In the genomic region with DNA sequence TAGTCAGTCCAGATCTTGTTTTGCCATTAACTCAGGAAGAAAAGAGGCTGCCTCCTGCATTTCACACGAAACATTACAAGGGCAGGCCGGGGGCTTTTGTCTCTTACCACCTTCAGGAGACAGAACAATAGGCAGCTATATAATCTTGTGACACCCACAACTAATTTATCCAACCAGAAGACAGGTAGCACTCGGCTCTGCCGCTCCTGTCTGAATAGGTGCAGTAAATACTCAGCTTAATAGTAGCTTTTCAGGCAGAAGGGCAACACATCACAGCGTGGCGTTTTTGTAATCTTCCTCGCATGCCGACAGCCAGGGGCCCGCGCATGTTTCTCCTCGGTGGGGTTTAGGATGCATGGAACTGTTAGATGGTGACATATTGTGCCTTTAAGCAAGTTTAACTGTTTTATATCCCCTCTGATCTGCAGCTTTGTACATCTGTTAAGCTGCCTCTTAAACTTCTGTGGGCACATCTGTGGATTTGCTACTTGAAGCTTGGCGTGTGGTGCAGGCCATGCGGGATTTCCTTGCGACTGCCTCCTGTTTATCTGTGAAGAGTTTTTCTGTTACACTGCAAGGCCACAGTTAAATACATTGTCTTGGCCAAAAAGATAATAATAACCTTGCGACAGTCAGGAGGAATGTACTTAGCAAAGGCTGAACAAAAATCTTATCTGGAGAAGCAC, we compare ENCODE assay signal across 1 cellular context.
TF ChIP-seq lines count a peak whose summit lies in the region.

No MANE protein-coding gene starts in this region.

TF ChIP-seq in WTC11, 78 proteins besides CTCF, POLR2A, EP300 and RAD21 (continued from another document):
- TF ChIP-seq, protein P1, sequence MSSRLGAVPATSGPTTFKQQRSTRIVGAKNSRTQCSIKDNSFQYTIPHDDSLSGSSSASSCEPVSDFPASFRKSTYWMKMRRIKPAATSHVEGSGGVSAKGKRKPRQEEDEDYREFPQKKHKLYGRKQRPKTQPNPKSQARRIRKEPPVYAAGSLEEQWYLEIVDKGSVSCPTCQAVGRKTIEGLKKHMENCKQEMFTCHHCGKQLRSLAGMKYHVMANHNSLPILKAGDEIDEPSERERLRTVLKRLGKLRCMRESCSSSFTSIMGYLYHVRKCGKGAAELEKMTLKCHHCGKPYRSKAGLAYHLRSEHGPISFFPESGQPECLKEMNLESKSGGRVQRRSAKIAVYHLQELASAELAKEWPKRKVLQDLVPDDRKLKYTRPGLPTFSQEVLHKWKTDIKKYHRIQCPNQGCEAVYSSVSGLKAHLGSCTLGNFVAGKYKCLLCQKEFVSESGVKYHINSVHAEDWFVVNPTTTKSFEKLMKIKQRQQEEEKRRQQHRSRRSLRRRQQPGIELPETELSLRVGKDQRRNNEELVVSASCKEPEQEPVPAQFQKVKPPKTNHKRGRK (CRISPR knock-in tag; IDR thresholded peaks at IDR 0.05; ENCODE audit: borderline replicate concordance) = no peak
- TF ChIP-seq NFATC4 (CRISPR knock-in tag; IDR thresholded peaks at IDR 0.05) (no peak), ETV6 (CRISPR knock-in tag; IDR thresholded peaks at IDR 0.05) (no peak), RELA (CRISPR knock-in tag; IDR thresholded peaks at IDR 0.05; ENCODE audit: borderline replicate concordance) (no peak), IRF2 (CRISPR knock-in tag; IDR thresholded peaks at IDR 0.05; ENCODE audit: borderline replicate concordance, low read depth) (no peak), ZBTB21 (CRISPR knock-in tag; IDR thresholded peaks at IDR 0.05; ENCODE audit: borderline replicate concordance) (no peak), ZNF671 (CRISPR knock-in tag; IDR thresholded peaks at IDR 0.05) (no peak)
- TF ChIP-seq, protein P2, sequence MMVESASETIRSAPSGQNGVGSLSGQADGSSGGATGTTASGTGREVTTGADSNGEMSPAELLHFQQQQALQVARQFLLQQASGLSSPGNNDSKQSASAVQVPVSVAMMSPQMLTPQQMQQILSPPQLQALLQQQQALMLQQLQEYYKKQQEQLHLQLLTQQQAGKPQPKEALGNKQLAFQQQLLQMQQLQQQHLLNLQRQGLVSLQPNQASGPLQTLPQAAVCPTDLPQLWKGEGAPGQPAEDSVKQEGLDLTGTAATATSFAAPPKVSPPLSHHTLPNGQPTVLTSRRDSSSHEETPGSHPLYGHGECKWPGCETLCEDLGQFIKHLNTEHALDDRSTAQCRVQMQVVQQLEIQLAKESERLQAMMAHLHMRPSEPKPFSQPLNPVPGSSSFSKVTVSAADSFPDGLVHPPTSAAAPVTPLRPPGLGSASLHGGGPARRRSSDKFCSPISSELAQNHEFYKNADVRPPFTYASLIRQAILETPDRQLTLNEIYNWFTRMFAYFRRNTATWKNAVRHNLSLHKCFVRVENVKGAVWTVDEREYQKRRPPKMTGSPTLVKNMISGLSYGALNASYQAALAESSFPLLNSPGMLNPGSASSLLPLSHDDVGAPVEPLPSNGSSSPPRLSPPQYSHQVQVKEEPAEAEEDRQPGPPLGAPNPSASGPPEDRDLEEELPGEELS (CRISPR knock-in tag; IDR thresholded peaks at IDR 0.05) = no peak
- TF ChIP-seq, protein P3, sequence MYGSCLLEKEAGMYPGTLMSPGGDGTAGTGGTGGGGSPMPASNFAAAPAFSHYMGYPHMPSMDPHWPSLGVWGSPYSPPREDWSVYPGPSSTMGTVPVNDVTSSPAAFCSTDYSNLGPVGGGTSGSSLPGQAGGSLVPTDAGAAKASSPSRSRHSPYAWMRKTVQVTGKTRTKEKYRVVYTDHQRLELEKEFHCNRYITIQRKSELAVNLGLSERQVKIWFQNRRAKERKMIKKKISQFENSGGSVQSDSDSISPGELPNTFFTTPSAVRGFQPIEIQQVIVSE (CRISPR knock-in tag; IDR thresholded peaks at IDR 0.05; ENCODE audit: borderline replicate concordance) = no peak
- TF ChIP-seq, protein P4, sequence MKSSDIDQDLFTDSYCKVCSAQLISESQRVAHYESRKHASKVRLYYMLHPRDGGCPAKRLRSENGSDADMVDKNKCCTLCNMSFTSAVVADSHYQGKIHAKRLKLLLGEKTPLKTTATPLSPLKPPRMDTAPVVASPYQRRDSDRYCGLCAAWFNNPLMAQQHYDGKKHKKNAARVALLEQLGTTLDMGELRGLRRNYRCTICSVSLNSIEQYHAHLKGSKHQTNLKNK (CRISPR knock-in tag; IDR thresholded peaks at IDR 0.05) = no peak
- TF ChIP-seq, protein P5, sequence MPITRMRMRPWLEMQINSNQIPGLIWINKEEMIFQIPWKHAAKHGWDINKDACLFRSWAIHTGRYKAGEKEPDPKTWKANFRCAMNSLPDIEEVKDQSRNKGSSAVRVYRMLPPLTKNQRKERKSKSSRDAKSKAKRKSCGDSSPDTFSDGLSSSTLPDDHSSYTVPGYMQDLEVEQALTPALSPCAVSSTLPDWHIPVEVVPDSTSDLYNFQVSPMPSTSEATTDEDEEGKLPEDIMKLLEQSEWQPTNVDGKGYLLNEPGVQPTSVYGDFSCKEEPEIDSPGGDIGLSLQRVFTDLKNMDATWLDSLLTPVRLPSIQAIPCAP (CRISPR knock-in tag; IDR thresholded peaks at IDR 0.05) = no peak
- TF ChIP-seq, protein P6, sequence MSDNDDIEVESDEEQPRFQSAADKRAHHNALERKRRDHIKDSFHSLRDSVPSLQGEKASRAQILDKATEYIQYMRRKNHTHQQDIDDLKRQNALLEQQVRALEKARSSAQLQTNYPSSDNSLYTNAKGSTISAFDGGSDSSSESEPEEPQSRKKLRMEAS (CRISPR knock-in tag; IDR thresholded peaks at IDR 0.05) = no peak
